Comparison of ENCODE assay signal across 8 cellular contexts in the genomic region with DNA sequence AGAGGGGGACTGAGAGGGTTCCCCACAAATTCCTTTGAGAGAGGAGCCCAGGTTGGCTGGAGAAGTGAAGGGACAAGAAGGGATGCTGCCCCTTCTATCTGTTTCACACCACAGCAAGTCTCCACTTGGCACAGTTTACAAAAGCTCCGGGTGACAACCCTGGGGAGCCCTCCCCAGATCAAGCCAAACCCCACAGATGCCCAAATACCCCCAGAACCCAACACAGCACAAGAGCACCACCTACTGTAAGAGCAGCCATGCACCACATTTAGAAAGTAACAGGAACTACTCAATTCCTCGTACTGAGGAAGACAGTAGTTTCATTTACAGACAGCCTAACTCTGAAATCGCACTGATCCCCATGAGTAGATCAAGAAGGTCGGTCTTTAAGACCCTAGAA.
DNase-seq lines count a peak whose midpoint lies in the region; ATAC-seq and TF ChIP-seq lines count a peak whose summit lies in the region.

No MANE protein-coding gene starts in this region.

- no peak for TF ChIP-seq POLR2A in suprapubic skin (IDR thresholded peaks at IDR 0.05)

- H3K9me2 ChIP-seq in Loucy (replicated peaks; ENCODE audit: low read depth, low read length), result no peaks in the 10 kb centered on the region

- ATAC-seq in GM18867 (IDR thresholded peaks at IDR 0.05; ENCODE audit: unreplicated experiment), result peak; percentile 58
- peak; percentile 85 to 91 for ATAC-seq in naive thymus-derived CD8-positive, alpha-beta T cell

- H3K36me3 Mint-ChIP-seq in naive thymus-derived CD8-positive, alpha-beta T cell, result no peaks in the 10 kb centered on the region

- H3K4me1 Mint-ChIP-seq in naive thymus-derived CD8-positive, alpha-beta T cell, result peaks cover 4 to 18% (median 8%) of the 10 kb centered on the region in 4 donors

- 65% methylated on average over 4 of the region's 4 CpGs for WGBS in suprapubic skin

- no peak for TF ChIP-seq EP300 in suprapubic skin (IDR thresholded peaks at IDR 0.05)

- no peak overlapping the region for H3K4me3 Mint-ChIP-seq in naive thymus-derived CD8-positive, alpha-beta T cell

- H3K9me3 Mint-ChIP-seq in naive thymus-derived CD8-positive, alpha-beta T cell, result no peaks in the 10 kb centered on the region

- H3K27ac Mint-ChIP-seq in naive thymus-derived CD8-positive, alpha-beta T cell, result peak overlapping the region in 4 of 10 donors; percentile 0 to 85 (median 65)

- POLR2A ChIA-PET in naive thymus-derived CD8-positive, alpha-beta T cell (lab: Charles Lee), result no interaction called here

- no peaks in the 10 kb centered on the region for H3K4me1 ChIP-seq in Loucy (ENCODE audit: insufficient read depth, low read length, poor library complexity, severe bottlenecking)
- H3K4me1 ChIP-seq in suprapubic skin, result no peaks in the 10 kb centered on the region

- H3K9ac ChIP-seq in Loucy (ENCODE audit: low read depth, low read length, poor library complexity, severe bottlenecking), result no peak overlapping the region

- H3K27me3 ChIP-seq in Loucy (ENCODE audit: insufficient read depth, low read length, poor library complexity, severe bottlenecking), result no peaks in the 10 kb centered on the region
- H3K27me3 ChIP-seq in suprapubic skin, result no peaks in the 10 kb centered on the region

- no peak overlapping the region for H2AFZ ChIP-seq in Loucy (ENCODE audit: low read length)

- no peaks in the 10 kb centered on the region for H4K20me1 ChIP-seq in Loucy (ENCODE audit: insufficient read depth, low read length, poor library complexity, severe bottlenecking)

- no peak overlapping the region for H3K27ac ChIP-seq in suprapubic skin

- peak; percentile 55 for DNase-seq in activated CD8-positive, alpha-beta memory T cell treated with anti-CD3 and anti-CD28 coated beads, Interleukin-2, amount 50 U/mL, for 4 hours
- peak in 9 of 10 donors; percentile 18 to 73 (median 42) for DNase-seq in naive thymus-derived CD8-positive, alpha-beta T cell
- no peak for DNase-seq in NCI-H82 (lab: John Stamatoyannopoulos, UW)
- no peak for DNase-seq in COLO668 (lab: John Stamatoyannopoulos, UW; ENCODE audit: unreplicated experiment)
- no peak for DNase-seq in activated CD4-positive, CD25-positive, alpha-beta regulatory T cell treated with anti-CD3 and anti-CD28 coated beads, Interleukin-2, amount 50 U/mL, for 72 hours
- DNase-seq in suprapubic skin (ENCODE audit: low spot score in 2 of 2), result no peak

- peaks cover 0 to 6% (median 0%) of the 10 kb centered on the region in 5 donors for H3K27me3 Mint-ChIP-seq in naive thymus-derived CD8-positive, alpha-beta T cell

- H3K9me3 ChIP-seq in Loucy (ENCODE audit: insufficient read depth, low read depth, low read length), result no peaks in the 10 kb centered on the region
- H3K9me3 ChIP-seq in suprapubic skin, result no peaks in the 10 kb centered on the region

- no peaks in the 10 kb centered on the region for H3F3A ChIP-seq in Loucy (ENCODE audit: low read depth)

- no peak overlapping the region for H3K4me3 ChIP-seq in Loucy (ENCODE audit: low read length, poor library complexity, severe bottlenecking)
- no peak overlapping the region for H3K4me3 ChIP-seq in suprapubic skin

- TF ChIP-seq CTCF in Loucy (conservative IDR thresholded peaks at IDR 0.05; ENCODE audit: low read length), result peak; percentile 74
- TF ChIP-seq CTCF in suprapubic skin (IDR thresholded peaks at IDR 0.05), result no peak

- H3K79me2 ChIP-seq in Loucy (ENCODE audit: insufficient read depth, low read length), result no peaks in the 10 kb centered on the region

- H3K36me3 ChIP-seq in Loucy (ENCODE audit: insufficient read depth, low read length) (peaks cover 47% of the 10 kb centered on the region; the same call in 1 of the 2 replicates), suprapubic skin (peaks cover 18% of the 10 kb centered on the region)

- no peak overlapping the region for H3K4me2 ChIP-seq in Loucy (ENCODE audit: low read depth, low read length, poor library complexity, severe bottlenecking)

Comparison
In these comparisons a context has a peak if more than half of its experiments do, and no peak if none do; other contexts are left out.
1. DNase-seq: peak in activated CD8-positive, alpha-beta memory T cell treated with anti-CD3 and anti-CD28 coated beads, Interleukin-2, amount 50 U/mL, for 4 hours (single experiment) and naive thymus-derived CD8-positive, alpha-beta T cell (9 of 10); none in NCI-H82 (single experiment), COLO668 (single experiment), activated CD4-positive, CD25-positive, alpha-beta regulatory T cell treated with anti-CD3 and anti-CD28 coated beads, Interleukin-2, amount 50 U/mL, for 72 hours (single experiment) and suprapubic skin (0 of 2).